In genomic region chr21:36104306-36105300, GRCh38 we compare ENCODE assay signal across 9 cellular contexts. TPM values are rescaled to one million over a fixed set of nuclear protein-coding genes. Genes with fewer than 3 reads are reported as not detected.
DNase-seq lines count a peak whose midpoint lies in the region; ATAC-seq and TF ChIP-seq lines count a peak whose summit lies in the region.
"Had no signal": no experiment of that assay in that cellular context is flagged by ENCODE, and none has a peak within 500 bp of the region (broad histone marks: within the 10 kb centered on the region; RNA-seq: fewer than 3 reads in every experiment).

No MANE protein-coding gene starts in this region.

- TF ChIP-seq CTCF in AG04450 (IDR thresholded peaks at IDR 0.05; ENCODE audit: low read depth, low read length): peak; percentile 60
- TF ChIP-seq CTCF in MM.1S (IDR thresholded peaks at IDR 0.05; ENCODE audit: low read length): peak; percentile 36; the same call in 1 of the 2 replicates
- TF ChIP-seq CTCF in foreskin fibroblast (IDR thresholded peaks at IDR 0.05; ENCODE audit: low read depth, low read length): peak; percentile 51
- TF ChIP-seq CTCF in omental fat pad (IDR thresholded peaks at IDR 0.05): peak in 1 of 3 donors; percentile 33
- TF ChIP-seq CTCF in thoracic aorta (IDR thresholded peaks at IDR 0.05): peak; percentile 57

- 0 out of 2 replicates have a peak overlapping the region, but pooled peaks have one; percentile 17 for H3K4me3 ChIP-seq in AG04450 (ENCODE audit: low read depth, low read length)
- no peak overlapping the region for H3K4me3 ChIP-seq in MM.1S (ENCODE audit: low read length)
- no peak overlapping the region for H3K4me3 ChIP-seq in foreskin fibroblast (ENCODE audit: low read depth in 1 of 2, low read length in 2 of 2)
- peak overlapping the region; percentile 54 for H3K4me3 ChIP-seq in thoracic aorta

- peaks cover 11% of the 10 kb centered on the region for H3F3A ChIP-seq in MM.1S (ENCODE audit: insufficient read depth, low read length)

- H3K9me3 Mint-ChIP-seq in activated T-helper 1 cell treated with anti-CD3 and anti-CD28 coated beads, Interleukin-12 subunit alpha, Interleukin-12 subunit beta, Interleukin-2, Interleukin-4 antibody, amounts not matched to agents 30 ng/mL and 10 ng/mL and 1 ng/mL, durations not matched to agents 14 hours and 24 hours and 36 hours: no peaks in the 10 kb centered on the region

- H3K4me1 ChIP-seq in MM.1S (ENCODE audit: low read length): peaks cover 15% of the 10 kb centered on the region
- peaks cover 0 to 5% of the 10 kb centered on the region in 2 donors for H3K4me1 ChIP-seq in thoracic aorta (ENCODE audit: control insufficient read depth in 1 of 2, low read depth in 2 of 2)

- no peak for DNase-seq in AG04450 (ENCODE audit: low read depth, low spot score)
- no peak for DNase-seq in MM.1S
- DNase-seq in activated T-helper 1 cell treated with anti-CD3 and anti-CD28 coated beads, Interleukin-12 subunit alpha, Interleukin-12 subunit beta, Interleukin-2, Interleukin-4 antibody, amounts not matched to agents 30 ng/mL and 10 ng/mL and 1 ng/mL, durations not matched to agents 14 hours and 24 hours and 36 hours (ENCODE audit: low spot score): peak; percentile 28
- peak in 1 of 2 donors; percentile 59 for DNase-seq in foreskin fibroblast
- DNase-seq in omental fat pad (ENCODE audit: low spot score): no peak
- no peak for DNase-seq in thoracic aorta (ENCODE audit: low spot score)
- no peak for DNase-seq in NCI-H524 treated with DMSO at 0.1 percent for 48 hours (lab: John Stamatoyannopoulos, UW)

- H4K20me1 ChIP-seq in MM.1S (ENCODE audit: insufficient read depth, low read length): no peaks in the 10 kb centered on the region

- H3K27me3 ChIP-seq in AG04450 (ENCODE audit: control insufficient read depth, insufficient read depth, low read length): peaks cover 26% of the 10 kb centered on the region
- H3K27me3 ChIP-seq in MM.1S (replicated peaks; ENCODE audit: insufficient read depth, low read length): no peaks in the 10 kb centered on the region
- H3K27me3 ChIP-seq in thoracic aorta (replicated peaks; ENCODE audit: insufficient read depth): no peaks in the 10 kb centered on the region

- no peak overlapping the region for H3K9ac ChIP-seq in MM.1S (ENCODE audit: low read length)

- no peak overlapping the region for H2AFZ ChIP-seq in MM.1S (ENCODE audit: low read length)

- peak overlapping the region; percentile 36 for H3K27ac Mint-ChIP-seq in activated T-helper 1 cell treated with anti-CD3 and anti-CD28 coated beads, Interleukin-12 subunit alpha, Interleukin-12 subunit beta, Interleukin-2, Interleukin-4 antibody, amounts not matched to agents 30 ng/mL and 10 ng/mL and 1 ng/mL, durations not matched to agents 14 hours and 24 hours and 36 hours

- intact Hi-C loops in activated T-helper 1 cell treated with anti-CD3 and anti-CD28 coated beads, Interleukin-12 subunit alpha, Interleukin-12 subunit beta, Interleukin-2, Interleukin-4 antibody, amounts not matched to agents 30 ng/mL and 10 ng/mL and 1 ng/mL, durations not matched to agents 14 hours and 24 hours and 36 hours (cut with micrococcal nuclease): loop anchor here (1.0 kb wide), 2 partner anchors 35 to 44 kb away; partner anchors contain the start of gene SETD4

- H3K79me2 ChIP-seq in MM.1S (ENCODE audit: low read length): no peaks in the 10 kb centered on the region

- H3K4me1 Mint-ChIP-seq in activated T-helper 1 cell treated with anti-CD3 and anti-CD28 coated beads, Interleukin-12 subunit alpha, Interleukin-12 subunit beta, Interleukin-2, Interleukin-4 antibody, amounts not matched to agents 30 ng/mL and 10 ng/mL and 1 ng/mL, durations not matched to agents 14 hours and 24 hours and 36 hours (ENCODE audit: low read depth): peaks cover 15% of the 10 kb centered on the region

- POLR2A ChIA-PET in AG04450 (lab: Yijun Ruan, JAX): interaction anchor here (0.6 to 1.0 kb wide), 2 partner anchors 35 to 44 kb away, joined by 3 to 6 read pairs; partner anchors contain the start of genes CBR1 and SETD4

- no peak overlapping the region for H3K4me2 ChIP-seq in MM.1S (ENCODE audit: low read depth, low read length)

- ATAC-seq in omental fat pad (ENCODE audit: low FRiP score): peak; percentile 54
- no peak for ATAC-seq in thoracic aorta (ENCODE audit: insufficient number of reproducible peaks, low FRiP score, low read depth)
- no peak for ATAC-seq in HG02870 (IDR thresholded peaks at IDR 0.05; ENCODE audit: unreplicated experiment)

- H3K36me3 ChIP-seq in MM.1S (replicated peaks; ENCODE audit: insufficient read depth, low read length) (no peaks in the 10 kb centered on the region), thoracic aorta (no peaks in the 10 kb centered on the region)
- H3K36me3 ChIP-seq: neutrophil had no signal

- peaks cover 42% of the 10 kb centered on the region for H3K27me3 Mint-ChIP-seq in activated T-helper 1 cell treated with anti-CD3 and anti-CD28 coated beads, Interleukin-12 subunit alpha, Interleukin-12 subunit beta, Interleukin-2, Interleukin-4 antibody, amounts not matched to agents 30 ng/mL and 10 ng/mL and 1 ng/mL, durations not matched to agents 14 hours and 24 hours and 36 hours (ENCODE audit: insufficient read depth)

- H3K9me3 ChIP-seq in AG04450 (ENCODE audit: control insufficient read depth, insufficient read depth, low read length): no peaks in the 10 kb centered on the region
- no peaks in the 10 kb centered on the region for H3K9me3 ChIP-seq in MM.1S (replicated peaks; ENCODE audit: insufficient read depth, low read length)
- H3K9me3 ChIP-seq in thoracic aorta: no peaks in the 10 kb centered on the region
- H3K9me3 ChIP-seq: neutrophil had no signal

- no peaks in the 10 kb centered on the region for H3K9me2 ChIP-seq in MM.1S (replicated peaks; ENCODE audit: insufficient read depth, low read length)

- peaks cover 4% of the 10 kb centered on the region for H3K36me3 Mint-ChIP-seq in activated T-helper 1 cell treated with anti-CD3 and anti-CD28 coated beads, Interleukin-12 subunit alpha, Interleukin-12 subunit beta, Interleukin-2, Interleukin-4 antibody, amounts not matched to agents 30 ng/mL and 10 ng/mL and 1 ng/mL, durations not matched to agents 14 hours and 24 hours and 36 hours (ENCODE audit: low read depth)

- H3K27ac ChIP-seq in AG04450 (ENCODE audit: low read depth, low read length) (no peak overlapping the region), MM.1S (ENCODE audit: low read length) (no peak overlapping the region), thoracic aorta (no peak overlapping the region)
- H3K27ac ChIP-seq: neutrophil had no signal

- CTCF ChIA-PET in AG04450 (lab: Charles Lee): interaction anchor here (0.6 to 1.0 kb wide), 6 partner anchors 9 to 1403 kb away, joined by 3 to 4 read pairs (median 3); no protein-coding TSS in a partner anchor

- peak overlapping the region; percentile 50 for H3K4me3 Mint-ChIP-seq in activated T-helper 1 cell treated with anti-CD3 and anti-CD28 coated beads, Interleukin-12 subunit alpha, Interleukin-12 subunit beta, Interleukin-2, Interleukin-4 antibody, amounts not matched to agents 30 ng/mL and 10 ng/mL and 1 ng/mL, durations not matched to agents 14 hours and 24 hours and 36 hours

RNA-seq across cellular contexts. Expression of gene CBR3, which starts 30.3 kb away (rescaled TPM):
- 10.2 and 10.9 TPM in 2 replicates for polyA plus RNA-seq in AG04450 (2011; rRNA removed)
- polyA minus RNA-seq in AG04450 (2011; rRNA and poly(A)+ RNA removed): 2.2 and 3.0 TPM in 2 replicates
- 16.4 and 16.9 TPM in 2 replicates for total RNA-seq in activated T-helper 1 cell treated with anti-CD3 and anti-CD28 coated beads, Interleukin-12 subunit alpha, Interleukin-12 subunit beta, Interleukin-2, Interleukin-4 antibody, amounts not matched to agents 30 ng/mL and 10 ng/mL and 1 ng/mL, durations not matched to agents 14 hours and 24 hours and 36 hours
- total RNA-seq in omental fat pad (10 to 100 TPM; 15.4 to 32.0 (median 18.4) TPM), thoracic aorta (10 to 100 TPM; 19.3 to 27.6 TPM)

RNA-seq across cellular contexts. Expression of gene CBR1, which starts 34.8 kb away (rescaled TPM):
- 110 and 119 TPM in 2 replicates for polyA plus RNA-seq in AG04450 (2011; rRNA removed)
- polyA minus RNA-seq in AG04450 (2011; rRNA and poly(A)+ RNA removed): 47.3 and 51.9 TPM in 2 replicates
- 62.7 and 62.8 TPM in 2 replicates for total RNA-seq in activated T-helper 1 cell treated with anti-CD3 and anti-CD28 coated beads, Interleukin-12 subunit alpha, Interleukin-12 subunit beta, Interleukin-2, Interleukin-4 antibody, amounts not matched to agents 30 ng/mL and 10 ng/mL and 1 ng/mL, durations not matched to agents 14 hours and 24 hours and 36 hours
- 100 to 1,000 TPM in 2 of 4 donors, 10 to 100 TPM in 2; 73.1 to 158 (median 93.3) TPM for total RNA-seq in omental fat pad
- 100 to 1,000 TPM; 174 to 186 TPM for total RNA-seq in thoracic aorta

RNA-seq across cellular contexts. Expression of gene SETD4, which starts 44.3 kb away (rescaled TPM):
- 11.5 and 12.2 TPM in 2 replicates for polyA plus RNA-seq in AG04450 (2011; rRNA removed)
- polyA minus RNA-seq in AG04450 (2011; rRNA and poly(A)+ RNA removed): 8.7 and 9.3 TPM in 2 replicates
- 21.9 and 22.0 TPM in 2 replicates for total RNA-seq in activated T-helper 1 cell treated with anti-CD3 and anti-CD28 coated beads, Interleukin-12 subunit alpha, Interleukin-12 subunit beta, Interleukin-2, Interleukin-4 antibody, amounts not matched to agents 30 ng/mL and 10 ng/mL and 1 ng/mL, durations not matched to agents 14 hours and 24 hours and 36 hours
- total RNA-seq in omental fat pad (10 to 100 TPM; 12.6 to 22.7 (median 16.8) TPM), thoracic aorta (10 to 100 TPM; 14.1 to 18.3 TPM)

RNA-seq across cellular contexts. Expression of gene DOP1B, which starts 52.0 kb away (rescaled TPM):
- polyA plus RNA-seq in AG04450 (2011; rRNA removed): 7.3 and 8.9 TPM in 2 replicates
- polyA minus RNA-seq in AG04450 (2011; rRNA and poly(A)+ RNA removed): 11.9 and 12.9 TPM in 2 replicates
- 10.6 and 11.5 TPM in 2 replicates for total RNA-seq in activated T-helper 1 cell treated with anti-CD3 and anti-CD28 coated beads, Interleukin-12 subunit alpha, Interleukin-12 subunit beta, Interleukin-2, Interleukin-4 antibody, amounts not matched to agents 30 ng/mL and 10 ng/mL and 1 ng/mL, durations not matched to agents 14 hours and 24 hours and 36 hours
- total RNA-seq in omental fat pad (10 to 100 TPM in 3 of 4 donors, 1 to 10 TPM in 1; 6.9 to 17.7 (median 15.1) TPM), thoracic aorta (10 to 100 TPM; 14.6 to 20.6 TPM)

Comparison
In these comparisons a context has a peak if more than half of its experiments do, and no peak if none do; other contexts are left out.
1. H3K4me3 ChIP-seq: peak in AG04450 (single experiment) and thoracic aorta (single experiment); none in MM.1S (single experiment) and foreskin fibroblast (0 of 2).